In the genomic region with DNA sequence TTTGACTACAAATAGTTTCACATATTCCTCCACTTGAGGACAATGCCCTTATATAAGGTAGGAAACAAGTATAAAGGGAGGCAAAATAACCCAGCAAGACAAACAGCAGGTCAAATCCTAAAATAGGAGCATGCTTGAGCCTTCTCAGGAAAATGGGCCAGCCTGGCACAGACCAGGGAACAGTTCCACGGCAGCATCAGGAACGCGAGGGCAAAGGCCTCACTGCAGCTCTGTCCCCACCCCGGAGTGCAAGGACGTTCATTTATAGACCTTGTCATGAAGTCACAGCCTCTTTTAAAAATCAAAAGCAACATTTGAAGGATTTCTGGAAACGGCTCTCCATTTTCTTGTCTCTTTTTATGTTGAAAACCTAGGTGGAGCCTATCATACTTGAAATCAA, we compare ENCODE assay signal across 26 cellular contexts. TPM values are rescaled to one million over a fixed set of nuclear protein-coding genes. Genes with fewer than 3 reads are reported as not detected.
"Had no signal": no experiment of that assay in that cellular context is flagged by ENCODE, and none has a peak within 500 bp of the region (broad histone marks: within the 10 kb centered on the region; RNA-seq: fewer than 3 reads in every experiment).

No MANE protein-coding gene starts in this region.

- DNase-seq: hypothalamus; immature natural killer cell; kidney; mesendoderm; naive B cell; natural killer cell; nephron progenitor cell; occipital lobe; psoas muscle; stimulated activated CD4-positive, alpha-beta T cell treated with anti-CD3 and anti-CD28 coated beads, Interleukin-1b, Interleukin-23, amount 100 ng/mL, for 48 hours; stimulated activated CD4-positive, alpha-beta T cell treated with anti-CD3 and anti-CD28 coated beads, Interleukin-2, amount 100 ng/mL, for 48 hours; stimulated activated CD4-positive, alpha-beta T cell treated with anti-CD3 and anti-CD28 coated beads, Interleukin-4, amount 100 ng/mL, for 4 hours; stimulated activated CD8-positive, alpha-beta memory T cell treated with anti-CD3 and anti-CD28 coated beads, Interleukin-4, amount 100 ng/mL, for 48 hours; stimulated activated naive CD4-positive, alpha-beta T cell treated with Interleukin-2 at 50 U/mL for 16 hours; stimulated activated naive CD8-positive, alpha-beta T cell treated with anti-CD3 and anti-CD28 coated beads, Interleukin-15, amount 100 ng/mL, for 72 hours; substantia nigra had no signal

- H3K36me3 ChIP-seq: heart left ventricle, neural progenitor cell, neutrophil, tibial nerve, uterus had no signal

- H3K9me3 ChIP-seq: heart left ventricle, neutrophil, psoas muscle, tibial nerve, uterus had no signal

- H3K4me3 ChIP-seq: heart left ventricle, lung, neural progenitor cell, psoas muscle, skin epidermis, tibial nerve, uterus had no signal

- H3K4me1 ChIP-seq: parathyroid adenoma, psoas muscle, tibial nerve had no signal

- ATAC-seq: natural killer cell; psoas muscle; sciatic nerve; stimulated activated memory B cell treated with anti-CD40 and anti-IgM and Interleukin-4, amounts not matched to agents 10 μg/mL and 1 μg/mL and 100 μg/mL, for 72 hours; stimulated activated naive CD8-positive, alpha-beta T cell treated with anti-CD3 and anti-CD28 coated beads, Interleukin-15, amount 100 ng/mL, for 72 hours had no signal

- H3K27me3 ChIP-seq: heart left ventricle, neural progenitor cell, neutrophil, uterus had no signal

- H3K27ac ChIP-seq: neural progenitor cell, neutrophil, psoas muscle, skin epidermis, tibial nerve had no signal

RNA-seq across cellular contexts. Expression of a gene that starts 17.1 kb away (rescaled TPM):
- total RNA-seq: natural killer cell had no signal
- polyA plus RNA-seq: immature natural killer cell had no signal
